ENCODE assay signal across 14 cellular contexts in the genomic region with DNA sequence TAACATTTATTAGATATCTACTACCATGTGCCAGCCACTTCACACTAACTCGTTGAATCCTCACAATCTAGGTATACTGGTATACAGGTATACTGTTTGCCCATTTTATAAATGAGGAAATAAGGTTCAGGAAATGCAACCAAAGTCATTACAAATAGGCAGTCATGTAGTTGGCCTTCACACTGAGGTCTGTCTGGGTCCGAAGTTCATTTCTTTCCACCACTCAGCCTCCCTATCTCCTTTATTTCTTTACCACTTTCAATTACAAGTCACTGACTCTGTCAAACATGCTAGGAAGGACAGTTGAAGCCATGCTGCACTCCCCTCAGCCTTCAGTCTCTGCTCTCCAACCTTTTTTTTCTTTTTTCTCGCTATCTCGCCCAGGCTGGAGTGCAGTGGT. TPM values are rescaled to one million over a fixed set of nuclear protein-coding genes. Genes with fewer than 3 reads are reported as not detected.
DNase-seq lines count a peak whose midpoint lies in the region; ATAC-seq and TF ChIP-seq lines count a peak whose summit lies in the region.
"Had no signal": no experiment of that assay in that cellular context is flagged by ENCODE, and none has a peak within 500 bp of the region (broad histone marks: within the 10 kb centered on the region; RNA-seq: fewer than 3 reads in every experiment).

No MANE protein-coding gene starts in this region.

- no peak overlapping the region for H3K4me3 Mint-ChIP-seq in type B pancreatic cell
- H3K4me3 Mint-ChIP-seq: HFFc6 had no signal

- peak; percentile 43 for DNase-seq in HT-29 (ENCODE audit: low spot score)
- DNase-seq in left colon = peak in 1 of 2 donors; percentile 55
- DNase-seq in type B pancreatic cell (ENCODE audit: extremely low spot score, unreplicated experiment) = no peak
- no peak for DNase-seq in stimulated activated naive CD4-positive, alpha-beta T cell treated with Interleukin-2 at 50 U/mL for 16 hours (lab: John Stamatoyannopoulos, UW)
- DNase-seq in Kasumi-1 (lab: John Stamatoyannopoulos, UW) = no peak
- no peak for DNase-seq in omental fat pad (ENCODE audit: low spot score)
- DNase-seq: HFFc6, MM.1S, NCI-H1105, NCI-H1694 treated with DMSO at 0.1 percent for 48 hours, NCI-H226, NCI-H526 had no signal

- peak overlapping the region; percentile 47 for H3K9ac ChIP-seq in mucosa of stomach (ENCODE audit: low read length)

- no peaks in the 10 kb centered on the region for H3K27me3 Mint-ChIP-seq in type B pancreatic cell

- H3K9me3 Mint-ChIP-seq in type B pancreatic cell = no peaks in the 10 kb centered on the region
- H3K9me3 Mint-ChIP-seq: HFFc6 had no signal

- H3K4me3 ChIP-seq in mucosa of stomach (ENCODE audit: low read length) = no peak overlapping the region
- H3K4me3 ChIP-seq: SJSA1 had no signal

- H3K27ac Mint-ChIP-seq in type B pancreatic cell = peak overlapping the region; percentile 29
- H3K27ac Mint-ChIP-seq: HFFc6 had no signal

- H3K36me3 ChIP-seq in mucosa of stomach (ENCODE audit: control insufficient read depth, insufficient read depth, low read length) = no peaks in the 10 kb centered on the region
- H3K36me3 ChIP-seq: SJSA1 had no signal

- intact Hi-C loops in left colon (cut with DNase I, micrococcal nuclease) = no loop called here

- no peaks in the 10 kb centered on the region for H3K27me3 ChIP-seq in mucosa of stomach (ENCODE audit: control insufficient read depth, insufficient read depth, low read length)
- H3K27me3 ChIP-seq: SJSA1 had no signal

- ATAC-seq in left colon = peak; percentile 74
- no peak for ATAC-seq in omental fat pad (ENCODE audit: low FRiP score)

- H3K36me3 Mint-ChIP-seq in type B pancreatic cell = no peaks in the 10 kb centered on the region

- TF ChIP-seq CTCF in type B pancreatic cell (conservative IDR thresholded peaks at IDR 0.05) (no peak), omental fat pad (IDR thresholded peaks at IDR 0.05) (no peak)

- no peaks in the 10 kb centered on the region for H3K9me3 ChIP-seq in mucosa of stomach (ENCODE audit: control insufficient read depth, low read length)
- H3K9me3 ChIP-seq: SJSA1 had no signal

- peaks cover 8% of the 10 kb centered on the region for H3K4me1 Mint-ChIP-seq in type B pancreatic cell (ENCODE audit: unreplicated experiment)

- peaks cover 46% of the 10 kb centered on the region for H3K4me1 ChIP-seq in mucosa of stomach (ENCODE audit: control insufficient read depth, insufficient read depth, low read length)

RNA-seq across cellular contexts. Expression of gene SIAH1, which starts 20.7 kb away (rescaled TPM):
- 23.7 and 24.8 TPM in 2 replicates for total RNA-seq in HT-29 (2014; rRNA removed; shearing (Covaris generic))
- total RNA-seq in left colon (10 to 100 TPM; 25.1 to 30.7 TPM), type B pancreatic cell (ENCODE audit: low replicate concordance) (23.3 and 26.8 TPM in 2 replicates), omental fat pad (10 to 100 TPM; 30.7 to 42.7 (median 39.6) TPM)
